In the genomic region with DNA sequence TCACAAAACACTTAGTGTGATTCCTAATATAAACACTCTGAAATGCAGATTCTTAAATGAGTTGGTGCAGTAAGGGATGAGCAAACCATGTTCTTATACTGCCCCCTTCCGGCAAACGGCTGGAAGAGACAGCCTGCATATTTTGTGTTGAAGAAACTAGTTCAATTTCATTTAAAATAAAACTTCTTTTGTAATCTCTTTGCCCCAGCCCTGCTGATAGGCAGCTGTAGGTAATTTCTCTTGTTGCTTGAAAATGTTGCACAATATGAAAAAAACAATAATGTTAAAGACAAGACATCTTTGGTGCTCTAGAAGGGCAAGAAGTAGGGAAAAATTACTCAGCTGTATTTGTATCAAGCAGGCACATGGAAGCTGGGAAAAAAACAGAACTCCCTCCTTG, we compare ENCODE assay signal across 9 cellular contexts.
DNase-seq lines count a peak whose midpoint lies in the region; ATAC-seq and TF ChIP-seq lines count a peak whose summit lies in the region.
"Had no signal": no experiment of that assay in that cellular context is flagged by ENCODE, and none has a peak within 500 bp of the region (broad histone marks: within the 10 kb centered on the region; RNA-seq: fewer than 3 reads in every experiment).

No MANE protein-coding gene starts in this region.

- H3K36me3 ChIP-seq in esophagus muscularis mucosa (no peaks in the 10 kb centered on the region), upper lobe of left lung (no peaks in the 10 kb centered on the region)

- ATAC-seq in HG02852 (IDR thresholded peaks at IDR 0.05; ENCODE audit: unreplicated experiment) = peak; percentile 85
- peak; percentile 49 for ATAC-seq in activated CD8-positive, alpha-beta memory T cell treated with anti-CD3 and anti-CD28 coated beads, Interleukin-2, amount 10 ng/mL, durations not matched to agents 7 days and 5 days
- ATAC-seq in upper lobe of left lung (ENCODE audit: low FRiP score in 2 of 2) = peak in 1 of 2 donors; percentile 58

- no peaks in the 10 kb centered on the region for H3K9me3 Mint-ChIP-seq in activated CD8-positive, alpha-beta memory T cell treated with anti-CD3 and anti-CD28 coated beads, Interleukin-2, amount 10 ng/mL, durations not matched to agents 7 days and 5 days (ENCODE audit: low read depth)
- H3K9me3 Mint-ChIP-seq in neural crest cell = no peaks in the 10 kb centered on the region
- H3K9me3 Mint-ChIP-seq: T-helper 1 cell treated with Interleukin-12 subunit alpha and Interleukin-12 subunit beta and Interleukin-4 antibody, amounts not matched to agents 30 μg/mL and 1 μg/mL, for 36 hours had no signal

- TF ChIP-seq EP300 in esophagus muscularis mucosa (IDR thresholded peaks at IDR 0.05) = no peak
- TF ChIP-seq EP300 in upper lobe of left lung (IDR thresholded peaks at IDR 0.05) = no peak

- TF ChIP-seq POLR2A in esophagus muscularis mucosa (IDR thresholded peaks at IDR 0.05; ENCODE audit: low read depth) = no peak
- no peak for TF ChIP-seq POLR2A in upper lobe of left lung (IDR thresholded peaks at IDR 0.05)

- H3K4me1 ChIP-seq in esophagus muscularis mucosa (no peaks in the 10 kb centered on the region), upper lobe of left lung (no peaks in the 10 kb centered on the region)

- TF ChIP-seq CTCF in AG09319 (IDR thresholded peaks at IDR 0.05; ENCODE audit: low read depth, low read length) (peak; percentile 70), GM12875 (IDR thresholded peaks at IDR 0.05; ENCODE audit: borderline replicate concordance, insufficient read depth, low read depth, low read length) (peak; percentile 60), esophagus muscularis mucosa (IDR thresholded peaks at IDR 0.05) (peak; percentile 50 to 79 (median 67)), neural crest cell (conservative IDR thresholded peaks at IDR 0.05) (peak; percentile 96), upper lobe of left lung (IDR thresholded peaks at IDR 0.05) (peak; percentile 21 to 70 (median 60))

- intact Hi-C loops in esophagus muscularis mucosa (cut with DNase I) = loop anchor here (10.0 kb wide), 1 partner anchor 1803 kb away; the partner anchor contains the start of gene GABRB2

- H3K4me3 ChIP-seq in GM12875 (ENCODE audit: low read depth, low read length) (no peak overlapping the region), esophagus muscularis mucosa (no peak overlapping the region), upper lobe of left lung (no peak overlapping the region)

- H3K36me3 Mint-ChIP-seq in activated CD8-positive, alpha-beta memory T cell treated with anti-CD3 and anti-CD28 coated beads, Interleukin-2, amount 10 ng/mL, durations not matched to agents 7 days and 5 days = no peaks in the 10 kb centered on the region
- no peaks in the 10 kb centered on the region for H3K36me3 Mint-ChIP-seq in neural crest cell (ENCODE audit: low read depth)

- DNase-seq in AG09319 (ENCODE audit: extremely low read depth, low read depth) (peak; percentile 10), NCI-H446 (lab: John Stamatoyannopoulos, UW) (peak; percentile 68 to 81), esophagus muscularis mucosa (ENCODE audit: extremely low spot score) (no peak), neural crest cell (ENCODE audit: low read depth, low spot score) (peak; percentile 68), upper lobe of left lung (peak in 1 of 2 donors; percentile 30)
- DNase-seq in activated CD8-positive, alpha-beta memory T cell treated with anti-CD3 and anti-CD28 coated beads, Interleukin-2, amount 10 ng/mL, durations not matched to agents 7 days and 5 days = peak; percentile 66

- no peaks in the 10 kb centered on the region for H3K4me1 Mint-ChIP-seq in activated CD8-positive, alpha-beta memory T cell treated with anti-CD3 and anti-CD28 coated beads, Interleukin-2, amount 10 ng/mL, durations not matched to agents 7 days and 5 days
- no peaks in the 10 kb centered on the region for H3K4me1 Mint-ChIP-seq in neural crest cell

- H3K4me3 Mint-ChIP-seq in activated CD8-positive, alpha-beta memory T cell treated with anti-CD3 and anti-CD28 coated beads, Interleukin-2, amount 10 ng/mL, durations not matched to agents 7 days and 5 days = no peak overlapping the region
- no peak overlapping the region for H3K4me3 Mint-ChIP-seq in neural crest cell
- H3K4me3 Mint-ChIP-seq: T-helper 1 cell treated with Interleukin-12 subunit alpha and Interleukin-12 subunit beta and Interleukin-4 antibody, amounts not matched to agents 30 μg/mL and 1 μg/mL, for 36 hours had no signal

- H3K27ac ChIP-seq in esophagus muscularis mucosa (replicated peaks in 1 of 4) (no peak overlapping the region), upper lobe of left lung (no peak overlapping the region)

- no peak overlapping the region for H3K27ac Mint-ChIP-seq in activated CD8-positive, alpha-beta memory T cell treated with anti-CD3 and anti-CD28 coated beads, Interleukin-2, amount 10 ng/mL, durations not matched to agents 7 days and 5 days
- no peak overlapping the region for H3K27ac Mint-ChIP-seq in neural crest cell (ENCODE audit: unreplicated experiment)
- H3K27ac Mint-ChIP-seq: T-helper 1 cell treated with Interleukin-12 subunit alpha and Interleukin-12 subunit beta and Interleukin-4 antibody, amounts not matched to agents 30 μg/mL and 1 μg/mL, for 36 hours had no signal

- 0% methylated on average over 2 of the region's 2 CpGs for WGBS in esophagus muscularis mucosa
- 0 to 2% methylated on average over 2 of the region's 2 CpGs for WGBS in upper lobe of left lung, 2 donors

- no peaks in the 10 kb centered on the region for H3K9me3 ChIP-seq in esophagus muscularis mucosa
- no peaks in the 10 kb centered on the region for H3K9me3 ChIP-seq in upper lobe of left lung

- CTCF ChIA-PET in activated CD8-positive, alpha-beta memory T cell treated with anti-CD3 and anti-CD28 coated beads, Interleukin-2, amount 10 ng/mL, durations not matched to agents 7 days and 5 days (lab: Charles Lee) = interaction anchor here (0.7 to 2.4 kb wide), 6 partner anchors 9 to 1805 kb away, joined by 3 to 21 read pairs (median 3); no protein-coding TSS in a partner anchor

- H3K27me3 Mint-ChIP-seq in activated CD8-positive, alpha-beta memory T cell treated with anti-CD3 and anti-CD28 coated beads, Interleukin-2, amount 10 ng/mL, durations not matched to agents 7 days and 5 days = peaks cover 8% of the 10 kb centered on the region
- H3K27me3 Mint-ChIP-seq in neural crest cell (ENCODE audit: low read depth) = peaks cover 2% of the 10 kb centered on the region

- H3K27me3 ChIP-seq in esophagus muscularis mucosa (no peaks in the 10 kb centered on the region), upper lobe of left lung (no peaks in the 10 kb centered on the region)
